In genomic region chr2:106053116-106053515, GRCh38 we compare ENCODE assay signal across 10 cellular contexts.
DNase-seq lines count a peak whose midpoint lies in the region; ATAC-seq and TF ChIP-seq lines count a peak whose summit lies in the region.
"Had no signal": no experiment of that assay in that cellular context is flagged by ENCODE, and none has a peak within 500 bp of the region (broad histone marks: within the 10 kb centered on the region; RNA-seq: fewer than 3 reads in every experiment).

No MANE protein-coding gene starts in this region.

- peak overlapping the region; percentile 64 for H3K4me2 ChIP-seq in skeletal muscle satellite cell (ENCODE audit: low read length)

- peaks cover 24% of the 10 kb centered on the region for H3K4me1 ChIP-seq in skeletal muscle satellite cell (ENCODE audit: control insufficient read depth, insufficient read depth, low read length)

- H3K9me3 Mint-ChIP-seq in chondrocyte (ENCODE audit: low read depth): peaks cover 5% of the 10 kb centered on the region

- H3K36me3 ChIP-seq in skeletal muscle satellite cell (ENCODE audit: insufficient read depth, low read length): no peaks in the 10 kb centered on the region

- peaks cover 2% of the 10 kb centered on the region for H3K27me3 ChIP-seq in skeletal muscle satellite cell (ENCODE audit: control insufficient read depth, insufficient read depth, low read length)

- peak overlapping the region; percentile 17 for H3K9ac ChIP-seq in skeletal muscle satellite cell (ENCODE audit: low read depth, low read length)

- H3K4me3 ChIP-seq in skeletal muscle satellite cell (ENCODE audit: low read length): peak overlapping the region; percentile 27

- H3K9me3 ChIP-seq in skeletal muscle satellite cell (replicated peaks; ENCODE audit: low read length): no peaks in the 10 kb centered on the region

- DNase-seq in NCI-H226 (peak; percentile 92), chondrocyte (ENCODE audit: low spot score) (no peak), NCI-H146 (lab: John Stamatoyannopoulos, UW) (no peak), iPS-NIHi7 (ENCODE audit: extremely low spot score) (no peak)
- DNase-seq in activated CD4-positive, CD25-positive, alpha-beta regulatory T cell treated with anti-CD3 and anti-CD28 coated beads, Interleukin-2, amount 50 U/mL, for 72 hours: no peak
- DNase-seq: activated effector memory CD4-positive, alpha-beta T cell treated with anti-CD3 and anti-CD28 coated beads, Interleukin-2, amount 50 U/mL, for 16 hours; NCI-H524 treated with DMSO at 0.1 percent for 48 hours had no signal

- ATAC-seq in GM18498 (IDR thresholded peaks at IDR 0.05; ENCODE audit: unreplicated experiment) (peak; percentile 60), HG03095 (IDR thresholded peaks at IDR 0.05; ENCODE audit: unreplicated experiment) (no peak)

- no peaks in the 10 kb centered on the region for H3K36me3 Mint-ChIP-seq in chondrocyte (ENCODE audit: low read depth)

- TF ChIP-seq CTCF in chondrocyte (IDR thresholded peaks at IDR 0.05): no peak

- H3K27me3 Mint-ChIP-seq in chondrocyte (ENCODE audit: low read depth): peaks cover 8% of the 10 kb centered on the region

- H3K27ac Mint-ChIP-seq in chondrocyte (ENCODE audit: unreplicated experiment): peak overlapping the region; percentile 57

- H3K4me3 Mint-ChIP-seq in chondrocyte (ENCODE audit: unreplicated experiment): no peak overlapping the region

- peaks cover 34% of the 10 kb centered on the region for H3K4me1 Mint-ChIP-seq in chondrocyte (ENCODE audit: low read depth)
